In the genomic region with DNA sequence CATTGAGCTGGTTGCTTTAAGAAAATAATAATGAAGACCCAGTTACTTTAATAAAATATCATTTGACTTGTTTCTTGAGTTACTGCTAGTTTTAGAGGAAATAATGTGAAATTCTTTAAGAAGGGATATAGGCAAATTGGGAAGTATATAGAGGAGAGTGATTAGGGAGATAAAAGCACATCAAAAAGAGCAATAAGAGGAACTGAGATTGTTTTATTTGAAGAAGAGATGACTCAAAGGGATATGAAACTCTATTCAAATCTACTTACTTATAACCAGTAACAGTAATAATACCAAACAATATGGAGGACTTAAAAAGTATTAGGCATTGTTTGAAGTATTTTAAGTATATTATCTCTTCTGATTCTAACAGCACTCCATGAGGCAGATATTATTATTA, we compare ENCODE assay signal across 1 cellular context.
A peak's percentile ranks its signal among the peaks of the same experiment; 100 is the strongest.
TF ChIP-seq lines count a peak whose summit lies in the region.

No MANE protein-coding gene starts in this region.

TF ChIP-seq in GM12878, 131 proteins besides CTCF, POLR2A, EP300 and RAD21 (continued from another document):
- TF ChIP-seq, protein P1, sequence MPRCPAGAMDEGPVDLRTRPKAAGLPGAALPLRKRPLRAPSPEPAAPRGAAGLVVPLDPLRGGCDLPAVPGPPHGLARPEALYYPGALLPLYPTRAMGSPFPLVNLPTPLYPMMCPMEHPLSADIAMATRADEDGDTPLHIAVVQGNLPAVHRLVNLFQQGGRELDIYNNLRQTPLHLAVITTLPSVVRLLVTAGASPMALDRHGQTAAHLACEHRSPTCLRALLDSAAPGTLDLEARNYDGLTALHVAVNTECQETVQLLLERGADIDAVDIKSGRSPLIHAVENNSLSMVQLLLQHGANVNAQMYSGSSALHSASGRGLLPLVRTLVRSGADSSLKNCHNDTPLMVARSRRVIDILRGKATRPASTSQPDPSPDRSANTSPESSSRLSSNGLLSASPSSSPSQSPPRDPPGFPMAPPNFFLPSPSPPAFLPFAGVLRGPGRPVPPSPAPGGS (IDR thresholded peaks at IDR 0.05; ENCODE audit: borderline replicate concordance, insufficient read depth, low read depth, low read length, poor library complexity, severe bottlenecking): no peak
- no peak for TF ChIP-seq NBN (IDR thresholded peaks at IDR 0.05)
- 0 out of 2 replicates have a peak, but pooled peaks have one; percentile 34 for TF ChIP-seq IRF4 (IDR thresholded peaks at IDR 0.05; ENCODE audit: low read depth, low read length)
- TF ChIP-seq BCL11A (IDR thresholded peaks at IDR 0.05; ENCODE audit: low read depth, low read length): 0 out of 2 replicates have a peak, but pooled peaks have one; percentile 23
- TF ChIP-seq SUPT20H (IDR thresholded peaks at IDR 0.05; ENCODE audit: borderline replicate concordance, control insufficient read depth, low read depth, low read length): no peak
- TF ChIP-seq, protein P2, sequence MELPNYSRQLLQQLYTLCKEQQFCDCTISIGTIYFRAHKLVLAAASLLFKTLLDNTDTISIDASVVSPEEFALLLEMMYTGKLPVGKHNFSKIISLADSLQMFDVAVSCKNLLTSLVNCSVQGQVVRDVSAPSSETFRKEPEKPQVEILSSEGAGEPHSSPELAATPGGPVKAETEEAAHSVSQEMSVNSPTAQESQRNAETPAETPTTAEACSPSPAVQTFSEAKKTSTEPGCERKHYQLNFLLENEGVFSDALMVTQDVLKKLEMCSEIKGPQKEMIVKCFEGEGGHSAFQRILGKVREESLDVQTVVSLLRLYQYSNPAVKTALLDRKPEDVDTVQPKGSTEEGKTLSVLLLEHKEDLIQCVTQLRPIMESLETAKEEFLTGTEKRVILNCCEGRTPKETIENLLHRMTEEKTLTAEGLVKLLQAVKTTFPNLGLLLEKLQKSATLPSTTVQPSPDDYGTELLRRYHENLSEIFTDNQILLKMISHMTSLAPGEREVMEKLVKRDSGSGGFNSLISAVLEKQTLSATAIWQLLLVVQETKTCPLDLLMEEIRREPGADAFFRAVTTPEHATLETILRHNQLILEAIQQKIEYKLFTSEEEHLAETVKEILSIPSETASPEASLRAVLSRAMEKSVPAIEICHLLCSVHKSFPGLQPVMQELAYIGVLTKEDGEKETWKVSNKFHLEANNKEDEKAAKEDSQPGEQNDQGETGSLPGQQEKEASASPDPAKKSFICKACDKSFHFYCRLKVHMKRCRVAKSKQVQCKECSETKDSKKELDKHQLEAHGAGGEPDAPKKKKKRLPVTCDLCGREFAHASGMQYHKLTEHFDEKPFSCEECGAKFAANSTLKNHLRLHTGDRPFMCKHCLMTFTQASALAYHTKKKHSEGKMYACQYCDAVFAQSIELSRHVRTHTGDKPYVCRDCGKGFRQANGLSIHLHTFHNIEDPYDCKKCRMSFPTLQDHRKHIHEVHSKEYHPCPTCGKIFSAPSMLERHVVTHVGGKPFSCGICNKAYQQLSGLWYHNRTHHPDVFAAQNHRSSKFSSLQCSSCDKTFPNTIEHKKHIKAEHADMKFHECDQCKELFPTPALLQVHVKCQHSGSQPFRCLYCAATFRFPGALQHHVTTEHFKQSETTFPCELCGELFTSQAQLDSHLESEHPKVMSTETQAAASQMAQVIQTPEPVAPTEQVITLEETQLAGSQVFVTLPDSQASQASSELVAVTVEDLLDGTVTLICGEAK (IDR thresholded peaks at IDR 0.05; ENCODE audit: borderline replicate concordance): no peak
- no peak for TF ChIP-seq KLF5 (IDR thresholded peaks at IDR 0.05; ENCODE audit: partially characterized antibody)
- no peak for TF ChIP-seq RELA (IDR thresholded peaks at IDR 0.05; ENCODE audit: borderline replicate concordance, partially characterized antibody)
- no peak for TF ChIP-seq HCFC1 (IDR thresholded peaks at IDR 0.05; ENCODE audit: low read length)
- TF ChIP-seq MTA2 (IDR thresholded peaks at IDR 0.05; ENCODE audit: low read depth): peak; percentile 88
- peak; percentile 50 for TF ChIP-seq ATF2 (IDR thresholded peaks at IDR 0.05; ENCODE audit: low read length)
- peak; percentile 26; the same call in 1 of the 2 replicates for TF ChIP-seq CHD2 (IDR thresholded peaks at IDR 0.05; ENCODE audit: borderline replicate concordance, low read depth, low read length)
- peak; percentile 95 for TF ChIP-seq SPI1 (IDR thresholded peaks at IDR 0.05; ENCODE audit: borderline replicate concordance, insufficient read depth, low read depth, low read length)
- peak; percentile 17; the same call in 1 of the 2 replicates for TF ChIP-seq BMI1 (IDR thresholded peaks at IDR 0.05; ENCODE audit: borderline replicate concordance)
- TF ChIP-seq TCF7 (IDR thresholded peaks at IDR 0.05; ENCODE audit: borderline replicate concordance): peak; percentile 66; the same call in 1 of the 2 replicates
- TF ChIP-seq JUND (IDR thresholded peaks at IDR 0.05; ENCODE audit: low read depth, low read length): no peak
- TF ChIP-seq JUNB (IDR thresholded peaks at IDR 0.05): peak; percentile 63
- TF ChIP-seq USF1 (IDR thresholded peaks at IDR 0.05; ENCODE audit: borderline replicate concordance, extremely low read length, insufficient read depth, low read depth, low read length): no peak
- TF ChIP-seq PAX5 (IDR thresholded peaks at IDR 0.05; ENCODE audit: borderline replicate concordance, low read depth, low read length): no peak
- peak; percentile 54; the same call in 1 of the 2 replicates for TF ChIP-seq ATF7 (IDR thresholded peaks at IDR 0.05; ENCODE audit: low read depth)
- TF ChIP-seq, protein P3, sequence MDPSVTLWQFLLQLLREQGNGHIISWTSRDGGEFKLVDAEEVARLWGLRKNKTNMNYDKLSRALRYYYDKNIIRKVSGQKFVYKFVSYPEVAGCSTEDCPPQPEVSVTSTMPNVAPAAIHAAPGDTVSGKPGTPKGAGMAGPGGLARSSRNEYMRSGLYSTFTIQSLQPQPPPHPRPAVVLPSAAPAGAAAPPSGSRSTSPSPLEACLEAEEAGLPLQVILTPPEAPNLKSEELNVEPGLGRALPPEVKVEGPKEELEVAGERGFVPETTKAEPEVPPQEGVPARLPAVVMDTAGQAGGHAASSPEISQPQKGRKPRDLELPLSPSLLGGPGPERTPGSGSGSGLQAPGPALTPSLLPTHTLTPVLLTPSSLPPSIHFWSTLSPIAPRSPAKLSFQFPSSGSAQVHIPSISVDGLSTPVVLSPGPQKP (IDR thresholded peaks at IDR 0.05; ENCODE audit: low read depth, low read length): no peak
- TF ChIP-seq SUZ12 (IDR thresholded peaks at IDR 0.05; ENCODE audit: unreplicated experiment): no peak
- peak; percentile 35 for TF ChIP-seq IKZF1 (conservative IDR thresholded peaks at IDR 0.05)
- peak; percentile 64 for TF ChIP-seq NFIC (IDR thresholded peaks at IDR 0.05; ENCODE audit: low read depth, low read length)
- no peak for TF ChIP-seq NKRF (conservative IDR thresholded peaks at IDR 0.05)
- TF ChIP-seq, protein P4, sequence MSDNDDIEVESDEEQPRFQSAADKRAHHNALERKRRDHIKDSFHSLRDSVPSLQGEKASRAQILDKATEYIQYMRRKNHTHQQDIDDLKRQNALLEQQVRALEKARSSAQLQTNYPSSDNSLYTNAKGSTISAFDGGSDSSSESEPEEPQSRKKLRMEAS (IDR thresholded peaks at IDR 0.05; ENCODE audit: low read depth, low read length): no peak
- no peak; the same call in 1 of the 2 replicates for TF ChIP-seq BACH1 (IDR thresholded peaks at IDR 0.05; ENCODE audit: borderline replicate concordance)
- TF ChIP-seq ASH2L (IDR thresholded peaks at IDR 0.05; ENCODE audit: borderline replicate concordance, low read depth): no peak
- 0 out of 2 replicates have a peak, but pooled peaks have one; percentile 54 for TF ChIP-seq RCOR1 (conservative IDR thresholded peaks at IDR 0.05; ENCODE audit: low read depth, low read length)
- no peak for TF ChIP-seq SIN3A (IDR thresholded peaks at IDR 0.05; ENCODE audit: low read depth, low read length)
- TF ChIP-seq ZNF384 (IDR thresholded peaks at IDR 0.05; ENCODE audit: borderline replicate concordance, low read depth, low read length): no peak
- no peak for TF ChIP-seq MYB (IDR thresholded peaks at IDR 0.05; ENCODE audit: borderline replicate concordance, low read depth, low read length)
- peak; percentile 80 to 81 for TF ChIP-seq IKZF2 (IDR thresholded peaks at IDR 0.05)
- TF ChIP-seq ZNF217 (IDR thresholded peaks at IDR 0.05): peak; percentile 50; the same call in 1 of the 2 replicates
- no peak for TF ChIP-seq STAT1 (conservative IDR thresholded peaks at IDR 0.05)
- TF ChIP-seq MEF2B (IDR thresholded peaks at IDR 0.05; ENCODE audit: partially characterized antibody, poor library complexity, severe bottlenecking): peak; percentile 49
- no peak for TF ChIP-seq MTA3 (IDR thresholded peaks at IDR 0.05; ENCODE audit: borderline replicate concordance, low read length)
